In the genomic region with DNA sequence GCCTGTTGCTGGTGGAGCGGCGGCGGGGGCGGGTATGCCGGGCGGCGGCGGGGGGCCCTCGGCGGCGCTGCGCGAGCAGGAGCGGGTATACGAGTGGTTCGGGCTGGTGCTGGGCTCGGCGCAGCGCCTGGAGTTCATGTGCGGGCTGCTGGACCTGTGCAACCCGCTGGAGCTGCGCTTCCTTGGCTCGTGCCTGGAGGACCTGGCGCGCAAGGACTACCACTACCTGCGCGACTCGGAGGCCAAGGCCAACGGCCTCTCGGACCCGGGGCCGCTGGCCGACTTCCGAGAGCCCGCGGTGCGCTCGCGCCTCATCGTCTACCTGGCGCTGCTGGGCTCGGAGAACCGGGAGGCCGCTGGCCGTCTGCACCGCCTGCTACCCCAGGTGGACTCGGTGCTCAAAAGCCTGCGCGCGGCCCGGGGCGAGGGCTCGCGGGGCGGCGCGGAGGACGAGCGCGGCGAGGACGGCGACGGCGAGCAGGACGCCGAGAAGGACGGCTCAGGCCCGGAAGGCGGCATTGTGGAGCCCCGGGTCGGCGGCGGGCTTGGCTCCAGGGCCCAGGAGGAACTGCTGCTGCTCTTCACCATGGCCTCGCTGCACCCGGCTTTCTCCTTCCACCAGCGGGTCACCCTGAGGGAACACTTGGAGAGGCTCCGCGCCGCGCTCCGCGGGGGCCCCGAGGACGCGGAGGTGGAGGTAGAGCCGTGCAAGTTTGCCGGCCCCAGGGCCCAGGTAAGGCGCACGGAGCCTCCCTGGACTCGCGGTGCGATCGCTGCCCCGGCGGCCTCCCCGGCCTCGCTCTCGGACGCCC, we compare ENCODE assay signal across 8 cellular contexts. TPM values are rescaled to one million over a fixed set of nuclear protein-coding genes. Genes with fewer than 3 reads are reported as not detected.
DNase-seq lines count a peak whose midpoint lies in the region; ATAC-seq lines count a peak whose summit lies in the region.

No MANE protein-coding gene starts in this region.

- POLR2A ChIA-PET in activated CD8-positive, alpha-beta T cell treated with anti-CD3 and anti-CD28 coated beads, Interleukin-2, amount 10 ng/mL, durations not matched to agents 7 days and 5 days (lab: Charles Lee): interaction anchor here (0.5 to 6.2 kb wide), 13 partner anchors 10 to 193 kb away, joined by 3 to 100 read pairs (median 5); no protein-coding TSS in a partner anchor

- H3K4me1 Mint-ChIP-seq in activated CD8-positive, alpha-beta T cell treated with anti-CD3 and anti-CD28 coated beads, Interleukin-2, amount 10 ng/mL, durations not matched to agents 7 days and 5 days (ENCODE audit: low read depth): peaks cover 36% of the 10 kb centered on the region
- H3K4me1 Mint-ChIP-seq in memory B cell: peaks cover 22% of the 10 kb centered on the region

- CTCF ChIA-PET in activated CD8-positive, alpha-beta T cell treated with anti-CD3 and anti-CD28 coated beads, Interleukin-2, amount 10 ng/mL, durations not matched to agents 7 days and 5 days (lab: Charles Lee): interaction anchor here (1.2 to 1.5 kb wide), 3 partner anchors 19 to 98 kb away, joined by 3 to 10 read pairs (median 4); no protein-coding TSS in a partner anchor

- DNase-seq in A172 (ENCODE audit: low spot score) (peak; percentile 2), NCI-H345 (lab: John Stamatoyannopoulos, UW) (peak; percentile 53), memory B cell (ENCODE audit: low spot score in 2 of 2) (peak; percentile 37 to 63)
- peak; percentile 64 for DNase-seq in activated CD8-positive, alpha-beta T cell treated with anti-CD3 and anti-CD28 coated beads, Interleukin-2, amount 10 ng/mL, durations not matched to agents 7 days and 5 days
- peak; percentile 45 for DNase-seq in effector CD4-positive, alpha-beta T cell
- peak; percentile 22 to 28 for DNase-seq in stimulated activated CD8-positive, alpha-beta memory T cell treated with anti-CD3 and anti-CD28 coated beads, Interleukin-15, amount 100 ng/mL, for 48 hours (ENCODE audit: low read depth in 2 of 2)

- H3K4me3 Mint-ChIP-seq in activated CD8-positive, alpha-beta T cell treated with anti-CD3 and anti-CD28 coated beads, Interleukin-2, amount 10 ng/mL, durations not matched to agents 7 days and 5 days: peak overlapping the region; percentile 94
- peak overlapping the region; percentile 90 for H3K4me3 Mint-ChIP-seq in memory B cell

- peaks cover 44% of the 10 kb centered on the region for H3K36me3 Mint-ChIP-seq in activated CD8-positive, alpha-beta T cell treated with anti-CD3 and anti-CD28 coated beads, Interleukin-2, amount 10 ng/mL, durations not matched to agents 7 days and 5 days (ENCODE audit: low read depth)
- no peaks in the 10 kb centered on the region for H3K36me3 Mint-ChIP-seq in memory B cell

- H3K9me3 Mint-ChIP-seq in activated CD8-positive, alpha-beta T cell treated with anti-CD3 and anti-CD28 coated beads, Interleukin-2, amount 10 ng/mL, durations not matched to agents 7 days and 5 days (ENCODE audit: insufficient read depth): no peaks in the 10 kb centered on the region
- H3K9me3 Mint-ChIP-seq in memory B cell: no peaks in the 10 kb centered on the region

- H3K27me3 Mint-ChIP-seq in activated CD8-positive, alpha-beta T cell treated with anti-CD3 and anti-CD28 coated beads, Interleukin-2, amount 10 ng/mL, durations not matched to agents 7 days and 5 days (ENCODE audit: low read depth): no peaks in the 10 kb centered on the region
- H3K27me3 Mint-ChIP-seq in memory B cell: no peaks in the 10 kb centered on the region

- ATAC-seq in GM19328 (IDR thresholded peaks at IDR 0.05; ENCODE audit: unreplicated experiment) (peak; percentile 1), memory B cell (ENCODE audit: low read depth) (peak; percentile 8), GM19463 (IDR thresholded peaks at IDR 0.05; ENCODE audit: unreplicated experiment) (no peak)
- ATAC-seq in activated CD8-positive, alpha-beta T cell treated with anti-CD3 and anti-CD28 coated beads, Interleukin-2, amount 10 ng/mL, durations not matched to agents 7 days and 5 days: peak; percentile 9

- peak overlapping the region; percentile 89 for H3K27ac Mint-ChIP-seq in activated CD8-positive, alpha-beta T cell treated with anti-CD3 and anti-CD28 coated beads, Interleukin-2, amount 10 ng/mL, durations not matched to agents 7 days and 5 days
- H3K27ac Mint-ChIP-seq in memory B cell: peak overlapping the region; percentile 91

RNA-seq across cellular contexts. Expression of gene ZCCHC2, which starts 1.0 kb away (rescaled TPM):
- 2.7 and 8.3 TPM in 2 replicates for total RNA-seq in A172 (2014; rRNA removed; shearing (Covaris generic))
- total RNA-seq in activated CD8-positive, alpha-beta T cell treated with anti-CD3 and anti-CD28 coated beads, Interleukin-2, amount 10 ng/mL, durations not matched to agents 7 days and 5 days: 10 to 100 TPM; 45.5 to 46.4 TPM

Comparison
In these comparisons a context has a peak if more than half of its experiments do, and no peak if none do; other contexts are left out.
1. DNase-seq: peak in every context shown above with its lines; median percentile 64 in activated CD8-positive, alpha-beta T cell treated with anti-CD3 and anti-CD28 coated beads, Interleukin-2, amount 10 ng/mL, durations not matched to agents 7 days and 5 days; 53 in NCI-H345; 50 in memory B cell; 45 in effector CD4-positive, alpha-beta T cell; 25 in stimulated activated CD8-positive, alpha-beta memory T cell treated with anti-CD3 and anti-CD28 coated beads, Interleukin-15, amount 100 ng/mL, for 48 hours; 2 in A172.